35 cellular contexts compared by ENCODE assay signal in the genomic region with DNA sequence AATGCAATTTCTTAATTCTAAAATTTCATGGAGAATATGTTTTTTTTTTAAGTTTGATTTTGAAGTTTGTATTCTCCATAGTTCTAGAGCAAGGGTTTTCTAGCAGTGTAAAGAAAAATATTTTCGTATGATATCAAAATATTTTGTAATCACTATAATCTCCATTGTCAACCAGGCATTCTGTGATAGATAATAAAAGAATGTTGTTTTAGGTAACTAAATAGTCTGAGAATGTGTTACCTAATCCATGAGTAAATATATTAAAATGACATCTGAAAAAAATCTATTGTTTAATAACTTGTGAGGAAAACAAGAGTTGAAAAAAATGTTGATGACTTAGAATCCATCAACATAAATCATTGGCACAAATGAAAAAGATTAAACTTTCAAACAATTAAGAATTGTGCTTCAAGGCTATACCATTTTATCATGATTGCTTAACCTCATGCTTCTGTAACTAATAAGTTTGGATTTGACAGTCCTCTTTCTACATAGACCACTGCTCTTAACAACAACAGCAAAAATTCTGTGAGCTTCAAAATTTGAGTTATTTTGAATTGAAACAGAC.
"Had no signal": no experiment of that assay in that cellular context is flagged by ENCODE, and none has a peak within 500 bp of the region (broad histone marks: within the 10 kb centered on the region; RNA-seq: fewer than 3 reads in every experiment).

No MANE protein-coding gene starts in this region.

- DNase-seq: activated CD4-positive, alpha-beta memory T cell treated with anti-CD3 and anti-CD28 coated beads, Interleukin-2, amount 10 ng/mL, durations not matched to agents 7 days and 5 days; activated CD4-positive, alpha-beta T cell treated with anti-CD3 and anti-CD28 coated beads for 1 hour; activated CD4-positive, alpha-beta T cell treated with anti-CD3 and anti-CD28 coated beads for 48 hours; activated CD4-positive, CD25-positive, alpha-beta regulatory T cell; activated CD8-positive, alpha-beta memory T cell treated with anti-CD3 and anti-CD28 coated beads for 24 hours; activated CD8-positive, alpha-beta memory T cell treated with anti-CD3 and anti-CD28 coated beads, Interleukin-2, amount 10 ng/mL, durations not matched to agents 7 days and 5 days; activated CD8-positive, alpha-beta memory T cell treated with anti-CD3 and anti-CD28 coated beads, Interleukin-2, amount 50 U/mL, for 48 hours; activated effector memory CD4-positive, alpha-beta T cell treated with Interleukin-2 at 50 U/mL for 16 hours; activated naive CD4-positive, alpha-beta T cell treated with anti-CD3 and anti-CD28 coated beads, Interleukin-2, amount 10 ng/mL, durations not matched to agents 7 days and 5 days; activated naive CD8-positive, alpha-beta T cell treated with anti-CD3 and anti-CD28 coated beads, Interleukin-2, amount 50 U/mL, for 24 hours; activated T-cell treated with anti-CD3 and anti-CD28 coated beads, Interleukin-2, amount 50 U/mL, for 48 hours; amniotic stem cell; aorta; brain microvascular endothelial cell; Karpas-422; KBM-7; MM.1S; MV-4-11; NCI-H1092; NCI-H1436 treated with DMSO at 0.1 percent for 48 hours; NCI-H1694 treated with DMSO at 0.1 percent for 48 hours; NCI-H2029; NCI-H345; NCI-H524 treated with DMSO at 0.1 percent for 48 hours; NCI-H748 treated with DMSO at 0.1 percent for 48 hours; NK-92 treated with Interleukin-12 subunit alpha and Interleukin-12 subunit beta, amount 100 ng/mL, for 24 hours; PC-9; SHP77; SJCRH30; T1000; WERI-Rb-1 had no signal

- H3K4me3 Mint-ChIP-seq: activated CD4-positive, alpha-beta memory T cell treated with anti-CD3 and anti-CD28 coated beads, Interleukin-2, amount 10 ng/mL, durations not matched to agents 7 days and 5 days; activated CD8-positive, alpha-beta memory T cell treated with anti-CD3 and anti-CD28 coated beads, Interleukin-2, amount 10 ng/mL, durations not matched to agents 7 days and 5 days; activated naive CD4-positive, alpha-beta T cell treated with anti-CD3 and anti-CD28 coated beads, Interleukin-2, amount 10 ng/mL, durations not matched to agents 7 days and 5 days; activated naive CD8-positive, alpha-beta T cell; activated naive CD8-positive, alpha-beta T cell treated with anti-CD3 and anti-CD28 coated beads, Interleukin-2, amount 50 U/mL, for 24 hours had no signal

- H3K4me2 ChIP-seq: PC-9 had no signal

- H2AFZ ChIP-seq: PC-9 had no signal

- FAIRE-seq: RCC 7860 had no signal

- H3K27me3 ChIP-seq: brain microvascular endothelial cell, SJCRH30 had no signal

- H3K9me3 ChIP-seq: SJCRH30 had no signal

- H3K27ac Mint-ChIP-seq: activated CD4-positive, alpha-beta memory T cell treated with anti-CD3 and anti-CD28 coated beads, Interleukin-2, amount 10 ng/mL, durations not matched to agents 7 days and 5 days; activated CD8-positive, alpha-beta memory T cell treated with anti-CD3 and anti-CD28 coated beads, Interleukin-2, amount 10 ng/mL, durations not matched to agents 7 days and 5 days; activated naive CD4-positive, alpha-beta T cell treated with anti-CD3 and anti-CD28 coated beads, Interleukin-2, amount 10 ng/mL, durations not matched to agents 7 days and 5 days; activated naive CD8-positive, alpha-beta T cell; activated naive CD8-positive, alpha-beta T cell treated with anti-CD3 and anti-CD28 coated beads, Interleukin-2, amount 50 U/mL, for 24 hours had no signal

- H3K4me3 ChIP-seq: PC-9, SJCRH30, SK-N-MC had no signal

- H3K36me3 ChIP-seq: brain microvascular endothelial cell, SJCRH30, WERI-Rb-1 had no signal

- H3K4me1 Mint-ChIP-seq: activated CD4-positive, alpha-beta memory T cell treated with anti-CD3 and anti-CD28 coated beads, Interleukin-2, amount 10 ng/mL, durations not matched to agents 7 days and 5 days; activated CD8-positive, alpha-beta memory T cell treated with anti-CD3 and anti-CD28 coated beads, Interleukin-2, amount 10 ng/mL, durations not matched to agents 7 days and 5 days; activated naive CD4-positive, alpha-beta T cell treated with anti-CD3 and anti-CD28 coated beads, Interleukin-2, amount 10 ng/mL, durations not matched to agents 7 days and 5 days; activated naive CD8-positive, alpha-beta T cell treated with anti-CD3 and anti-CD28 coated beads, Interleukin-2, amount 50 U/mL, for 24 hours had no signal

- H3K36me3 Mint-ChIP-seq: activated CD8-positive, alpha-beta memory T cell treated with anti-CD3 and anti-CD28 coated beads, Interleukin-2, amount 10 ng/mL, durations not matched to agents 7 days and 5 days; activated naive CD4-positive, alpha-beta T cell treated with anti-CD3 and anti-CD28 coated beads, Interleukin-2, amount 10 ng/mL, durations not matched to agents 7 days and 5 days; activated naive CD8-positive, alpha-beta T cell had no signal

- H3K27me3 Mint-ChIP-seq: activated CD4-positive, alpha-beta memory T cell treated with anti-CD3 and anti-CD28 coated beads, Interleukin-2, amount 10 ng/mL, durations not matched to agents 7 days and 5 days; activated CD8-positive, alpha-beta memory T cell treated with anti-CD3 and anti-CD28 coated beads, Interleukin-2, amount 10 ng/mL, durations not matched to agents 7 days and 5 days; activated naive CD4-positive, alpha-beta T cell treated with anti-CD3 and anti-CD28 coated beads, Interleukin-2, amount 10 ng/mL, durations not matched to agents 7 days and 5 days; activated naive CD8-positive, alpha-beta T cell; activated naive CD8-positive, alpha-beta T cell treated with anti-CD3 and anti-CD28 coated beads, Interleukin-2, amount 50 U/mL, for 24 hours had no signal

- ATAC-seq: activated CD8-positive, alpha-beta memory T cell treated with anti-CD3 and anti-CD28 coated beads, Interleukin-2, amount 10 ng/mL, durations not matched to agents 7 days and 5 days; activated naive CD8-positive, alpha-beta T cell treated with anti-CD3 and anti-CD28 coated beads, Interleukin-2, amount 50 U/mL, for 24 hours had no signal

- H3K4me1 ChIP-seq: SJCRH30 had no signal

- H3K27ac ChIP-seq: brain microvascular endothelial cell, PC-9, RWPE1, SJCRH30, SK-N-MC, WERI-Rb-1 had no signal
